In genomic region chr20:37193821-37194220, GRCh38 we compare ENCODE assay signal across 16 cellular contexts. TPM values are rescaled to one million over a fixed set of nuclear protein-coding genes. Genes with fewer than 3 reads are reported as not detected.
A peak's percentile ranks its signal among the peaks of the same experiment; 100 is the strongest.
DNase-seq lines count a peak whose midpoint lies in the region; ATAC-seq and TF ChIP-seq lines count a peak whose summit lies in the region.
"Had no signal": no experiment of that assay in that cellular context is flagged by ENCODE, and none has a peak within 500 bp of the region (broad histone marks: within the 10 kb centered on the region; RNA-seq: fewer than 3 reads in every experiment).

No MANE protein-coding gene starts in this region.

- H4K20me1 ChIP-seq in smooth muscle cell (ENCODE audit: low read depth), result peaks cover 99% of the 10 kb centered on the region

- H3K27ac ChIP-seq in smooth muscle cell (ENCODE audit: low read depth) (no peak overlapping the region), foreskin keratinocyte (no peak overlapping the region)
- H3K27ac ChIP-seq: GM23248 had no signal

- H3K27me3 ChIP-seq in smooth muscle cell (ENCODE audit: low read depth) (no peaks in the 10 kb centered on the region), foreskin keratinocyte (no peaks in the 10 kb centered on the region)
- H3K27me3 ChIP-seq: tibial nerve had no signal

- H3F3A ChIP-seq in smooth muscle cell (ENCODE audit: low read depth), result peaks cover 10% of the 10 kb centered on the region

- H3K79me2 ChIP-seq in smooth muscle cell (ENCODE audit: low read depth), result peaks cover 78% of the 10 kb centered on the region

- peaks cover 55% of the 10 kb centered on the region for H3K36me3 Mint-ChIP-seq in stimulated activated naive CD8-positive, alpha-beta T cell treated with anti-CD3 and anti-CD28 coated beads, Interleukin-15, Interleukin-2, amounts not matched to agents 100 ng/mL and 50 ng/mL, for 24 hours (ENCODE audit: low read depth)
- peaks cover 87% of the 10 kb centered on the region for H3K36me3 Mint-ChIP-seq in activated T-helper 17 cell treated with anti-CD3 and anti-CD28 coated beads, Interleukin-2, amount 50 U/mL, for 72 hours (ENCODE audit: low read depth)

- H3K9ac ChIP-seq in smooth muscle cell (ENCODE audit: low read depth), result no peak overlapping the region
- H3K9ac ChIP-seq: GM23248 had no signal

- no peaks in the 10 kb centered on the region for H3K9me3 Mint-ChIP-seq in stimulated activated naive CD8-positive, alpha-beta T cell treated with anti-CD3 and anti-CD28 coated beads, Interleukin-15, Interleukin-2, amounts not matched to agents 100 ng/mL and 50 ng/mL, for 24 hours
- H3K9me3 Mint-ChIP-seq in activated T-helper 17 cell treated with anti-CD3 and anti-CD28 coated beads, Interleukin-2, amount 50 U/mL, for 72 hours, result no peaks in the 10 kb centered on the region

- H3K27ac Mint-ChIP-seq in stimulated activated naive CD8-positive, alpha-beta T cell treated with anti-CD3 and anti-CD28 coated beads, Interleukin-15, Interleukin-2, amounts not matched to agents 100 ng/mL and 50 ng/mL, for 24 hours, result peak overlapping the region; percentile 33
- peak overlapping the region; percentile 46 for H3K27ac Mint-ChIP-seq in activated T-helper 17 cell treated with anti-CD3 and anti-CD28 coated beads, Interleukin-2, amount 50 U/mL, for 72 hours

- DNase-seq in stimulated activated naive CD8-positive, alpha-beta T cell treated with anti-CD3 and anti-CD28 coated beads, Interleukin-15, Interleukin-2, amounts not matched to agents 100 U/mL and 50 U/mL, for 24 hours, result no peak
- peak; percentile 38 for DNase-seq in left lobe of liver (ENCODE audit: low spot score)
- no peak for DNase-seq in MV-4-11 (lab: John Stamatoyannopoulos, UW)
- no peak for DNase-seq in smooth muscle cell (lab: John Stamatoyannopoulos, UW; ENCODE audit: unreplicated experiment)
- no peak for DNase-seq in GM19240 (ENCODE audit: insufficient read length, low spot score)
- DNase-seq in foreskin keratinocyte, result no peak
- DNase-seq: DMS79 treated with DMSO at 0.1 percent for 48 hours, GM23248, left cardiac atrium, MM.1S, NCI-H2081 treated with DMSO at 0.1 percent for 48 hours, NCI-H69, retina had no signal

- peaks cover 60% of the 10 kb centered on the region for H3K4me1 Mint-ChIP-seq in stimulated activated naive CD8-positive, alpha-beta T cell treated with anti-CD3 and anti-CD28 coated beads, Interleukin-15, Interleukin-2, amounts not matched to agents 100 ng/mL and 50 ng/mL, for 24 hours (ENCODE audit: low read depth)
- peaks cover 52% of the 10 kb centered on the region for H3K4me1 Mint-ChIP-seq in activated T-helper 17 cell treated with anti-CD3 and anti-CD28 coated beads, Interleukin-2, amount 50 U/mL, for 72 hours

- no peak overlapping the region for H2AFZ ChIP-seq in smooth muscle cell (ENCODE audit: low read depth)
- H2AFZ ChIP-seq: GM23248 had no signal

- H3K4me3 ChIP-seq in smooth muscle cell, result no peak overlapping the region
- H3K4me3 ChIP-seq: GM23248, tibial nerve had no signal

- TF ChIP-seq CTCF in smooth muscle cell (IDR thresholded peaks at IDR 0.05; ENCODE audit: borderline replicate concordance, insufficient read depth, poor library complexity, severe bottlenecking), result no peak
- no peak for TF ChIP-seq CTCF in foreskin keratinocyte (conservative IDR thresholded peaks at IDR 0.05)

- no peaks in the 10 kb centered on the region for H3K27me3 Mint-ChIP-seq in stimulated activated naive CD8-positive, alpha-beta T cell treated with anti-CD3 and anti-CD28 coated beads, Interleukin-15, Interleukin-2, amounts not matched to agents 100 ng/mL and 50 ng/mL, for 24 hours
- no peaks in the 10 kb centered on the region for H3K27me3 Mint-ChIP-seq in activated T-helper 17 cell treated with anti-CD3 and anti-CD28 coated beads, Interleukin-2, amount 50 U/mL, for 72 hours

- 97% methylated on average over 8 of the region's 8 CpGs for WGBS in smooth muscle cell (ENCODE audit: low lambda C conversion rate)

- H3K4me2 ChIP-seq in smooth muscle cell, result no peak overlapping the region

- no peaks in the 10 kb centered on the region for H3K9me3 ChIP-seq in smooth muscle cell (replicated peaks; ENCODE audit: low read depth)
- H3K9me3 ChIP-seq: tibial nerve had no signal

- H3K36me3 ChIP-seq in smooth muscle cell (ENCODE audit: low read depth), result no peaks in the 10 kb centered on the region

- H3K4me1 ChIP-seq in smooth muscle cell (ENCODE audit: low read depth) (peaks cover 13% of the 10 kb centered on the region), foreskin keratinocyte (no peaks in the 10 kb centered on the region)

- no peak for ATAC-seq in stimulated activated naive CD8-positive, alpha-beta T cell treated with anti-CD3 and anti-CD28 coated beads, Interleukin-15, Interleukin-2, amounts not matched to agents 100 U/mL and 50 U/mL, for 24 hours
- no peak for ATAC-seq in activated T-helper 17 cell treated with anti-CD3 and anti-CD28 coated beads, Interleukin-2, amount 50 U/mL, for 72 hours (replicated peaks)
- ATAC-seq in left lobe of liver (no peak), foreskin keratinocyte (no peak)
- ATAC-seq: left cardiac atrium had no signal

- H3K4me3 Mint-ChIP-seq in stimulated activated naive CD8-positive, alpha-beta T cell treated with anti-CD3 and anti-CD28 coated beads, Interleukin-15, Interleukin-2, amounts not matched to agents 100 ng/mL and 50 ng/mL, for 24 hours, result no peak overlapping the region
- H3K4me3 Mint-ChIP-seq in activated T-helper 17 cell treated with anti-CD3 and anti-CD28 coated beads, Interleukin-2, amount 50 U/mL, for 72 hours, result peak overlapping the region; percentile 44

RNA-seq across cellular contexts. Expression of gene MROH8, which starts 14.5 kb away (rescaled TPM):
- total RNA-seq in activated T-helper 17 cell treated with anti-CD3 and anti-CD28 coated beads, Interleukin-2, amount 50 U/mL, for 72 hours, result 1 to 10 TPM in 1 of 2 donors, under 1 TPM in 1; 0.32 to 2.0 TPM
- total RNA-seq in left lobe of liver (4.7 TPM), smooth muscle cell (1.6 and 2.2 TPM in 2 replicates), foreskin keratinocyte (0.34 and 0.35 TPM in 2 replicates)
- polyA plus RNA-seq in smooth muscle cell (0.81 and 2.8 TPM in 2 replicates), foreskin keratinocyte (0.28 and 0.42 TPM in 2 replicates)

RNA-seq across cellular contexts. Expression of gene RPN2, which starts 14.7 kb away (rescaled TPM):
- 100 to 1,000 TPM; 112 to 178 TPM for total RNA-seq in activated T-helper 17 cell treated with anti-CD3 and anti-CD28 coated beads, Interleukin-2, amount 50 U/mL, for 72 hours
- total RNA-seq in left lobe of liver (128 TPM), smooth muscle cell (325 and 363 TPM in 2 replicates), foreskin keratinocyte (191 and 213 TPM in 2 replicates)
- polyA plus RNA-seq in smooth muscle cell (349 and 372 TPM in 2 replicates), foreskin keratinocyte (141 and 149 TPM in 2 replicates)
